In the genomic region with DNA sequence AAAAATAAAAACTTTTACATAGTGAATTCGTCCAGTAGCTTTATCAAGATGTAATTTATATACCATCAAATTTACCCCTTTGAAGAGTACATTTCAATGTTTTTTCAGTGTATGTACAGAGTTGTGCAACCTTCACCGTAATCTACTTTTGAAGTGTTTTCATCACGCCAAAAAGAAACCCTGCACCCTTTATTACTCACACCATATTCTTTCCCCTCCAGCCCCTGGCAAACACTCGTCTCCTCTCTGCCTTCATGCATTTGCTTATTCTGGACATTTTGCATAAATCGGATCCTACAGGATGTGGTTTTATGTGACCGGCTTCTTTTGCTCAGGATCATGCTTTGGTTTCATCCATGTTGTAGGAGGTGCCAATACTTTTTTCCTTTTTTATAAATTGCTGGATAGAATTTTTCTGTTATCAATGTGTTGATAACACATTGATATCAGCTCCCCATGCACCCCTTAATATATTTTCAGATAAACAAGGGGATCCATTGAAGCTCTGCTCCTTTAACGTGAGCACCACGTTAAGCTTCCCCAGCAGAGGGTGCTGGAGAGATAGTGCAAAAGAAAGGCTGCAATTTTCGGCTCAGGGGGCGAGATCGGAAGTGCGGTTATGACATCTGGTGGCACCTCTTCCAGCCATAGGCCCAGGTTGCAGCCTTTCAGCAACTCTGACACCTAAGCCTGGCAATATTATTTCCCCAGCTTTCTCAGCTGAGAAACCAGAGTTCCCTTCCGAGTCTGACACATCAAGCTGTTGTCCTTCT, we compare ENCODE assay signal across 8 cellular contexts.
DNase-seq lines count a peak whose midpoint lies in the region; ATAC-seq and TF ChIP-seq lines count a peak whose summit lies in the region.

No MANE protein-coding gene starts in this region.

- no peak overlapping the region for H3K27ac Mint-ChIP-seq in stimulated activated memory B cell treated with anti-CD40 and anti-IgM and Interleukin-4, amounts not matched to agents 10 μg/mL and 1 μg/mL and 100 μg/mL, for 72 hours

- H3K27me3 Mint-ChIP-seq in stimulated activated memory B cell treated with anti-CD40 and anti-IgM and Interleukin-4, amounts not matched to agents 10 μg/mL and 1 μg/mL and 100 μg/mL, for 72 hours = no peaks in the 10 kb centered on the region

- no peaks in the 10 kb centered on the region for H3K4me1 Mint-ChIP-seq in stimulated activated memory B cell treated with anti-CD40 and anti-IgM and Interleukin-4, amounts not matched to agents 10 μg/mL and 1 μg/mL and 100 μg/mL, for 72 hours

- H3K9me3 ChIP-seq in Panc1 (ENCODE audit: control insufficient read depth, insufficient read depth, low read depth, low read length) (no peaks in the 10 kb centered on the region), left ventricle myocardium inferior (replicated peaks) (no peaks in the 10 kb centered on the region)

- CTCF ChIA-PET in Panc1 (lab: Charles Lee) = no interaction called here

- H3K4me3 Mint-ChIP-seq in stimulated activated memory B cell treated with anti-CD40 and anti-IgM and Interleukin-4, amounts not matched to agents 10 μg/mL and 1 μg/mL and 100 μg/mL, for 72 hours = no peak overlapping the region

- H3K4me3 ChIP-seq in Panc1 (ENCODE audit: low read depth in 2 of 2, low read length in 2 of 2) (no peak overlapping the region), left ventricle myocardium inferior (no peak overlapping the region)

- ATAC-seq in Panc1 (no peak), GM18873 (IDR thresholded peaks at IDR 0.05; ENCODE audit: low FRiP score, unreplicated experiment) (no peak)
- no peak for ATAC-seq in stimulated activated memory B cell treated with anti-CD40 and anti-IgM and Interleukin-4, amounts not matched to agents 10 μg/mL and 1 μg/mL and 100 μg/mL, for 72 hours

- H3K27ac ChIP-seq in Panc1 (ENCODE audit: low read length) (no peak overlapping the region), left ventricle myocardium inferior (replicated peaks) (no peak overlapping the region)

- no peaks in the 10 kb centered on the region for H3K36me3 Mint-ChIP-seq in stimulated activated memory B cell treated with anti-CD40 and anti-IgM and Interleukin-4, amounts not matched to agents 10 μg/mL and 1 μg/mL and 100 μg/mL, for 72 hours

- no peaks in the 10 kb centered on the region for H3K9me3 Mint-ChIP-seq in stimulated activated memory B cell treated with anti-CD40 and anti-IgM and Interleukin-4, amounts not matched to agents 10 μg/mL and 1 μg/mL and 100 μg/mL, for 72 hours

- H3K36me3 ChIP-seq in Panc1 (ENCODE audit: control insufficient read depth, insufficient read depth, low read length) = no peaks in the 10 kb centered on the region
- H3K36me3 ChIP-seq in left ventricle myocardium inferior = no peaks in the 10 kb centered on the region

- DNase-seq in COLO668 (lab: John Stamatoyannopoulos, UW; ENCODE audit: unreplicated experiment) = peak; percentile 36
- peak; percentile 41 to 68 for DNase-seq in Kasumi-1 (lab: John Stamatoyannopoulos, UW)
- DNase-seq in Panc1 (ENCODE audit: low read depth, low spot score) = no peak
- DNase-seq in left ventricle myocardium inferior = peak; percentile 13
- DNase-seq in stimulated activated CD4-positive, alpha-beta T cell treated with anti-CD3 and anti-CD28 coated beads, Interleukin-4, amount 100 ng/mL, for 24 hours = no peak
- DNase-seq in GM19238 (ENCODE audit: insufficient read length, low spot score) = no peak

- POLR2A ChIA-PET in Panc1 (lab: Charles Lee) = no interaction called here

- no peaks in the 10 kb centered on the region for H3K27me3 ChIP-seq in Panc1 (ENCODE audit: control insufficient read depth, insufficient read depth, low read length)
- no peaks in the 10 kb centered on the region for H3K27me3 ChIP-seq in left ventricle myocardium inferior (ENCODE audit: low read depth)

- TF ChIP-seq CTCF in Panc1 (IDR thresholded peaks at IDR 0.05) (peak; percentile 31), left ventricle myocardium inferior (IDR thresholded peaks at IDR 0.05; ENCODE audit: borderline replicate concordance) (peak; percentile 59)

- intact Hi-C loops in Panc1 (cut with micrococcal nuclease; ENCODE audit: unreplicated experiment) = no loop called here
- intact Hi-C loops in left ventricle myocardium inferior (cut with micrococcal nuclease) = no loop called here

- in situ Hi-C loops in Panc1 (cut with HindIII; ENCODE audit: low pct_unique_long_range_greater_than_20kb, low sequenced_read_pairs) = no loop called here

- BruUV-seq in Panc1 (replicated peaks; lab: Mats Ljungman, UMichigan) = no TSS peak

- H3K4me1 ChIP-seq in Panc1 (ENCODE audit: control insufficient read depth, insufficient read depth, low read length) = no peaks in the 10 kb centered on the region
- H3K4me1 ChIP-seq in left ventricle myocardium inferior = peaks cover 4% of the 10 kb centered on the region

Comparison
In these comparisons a context has a peak if more than half of its experiments do, and no peak if none do; other contexts are left out.
1. DNase-seq: peak in COLO668 (single experiment), Kasumi-1 (2 of 2) and left ventricle myocardium inferior (single experiment); none in Panc1 (single experiment), stimulated activated CD4-positive, alpha-beta T cell treated with anti-CD3 and anti-CD28 coated beads, Interleukin-4, amount 100 ng/mL, for 24 hours (single experiment) and GM19238 (single experiment).